Comparison of ENCODE assay signal across 14 cellular contexts in the genomic region with DNA sequence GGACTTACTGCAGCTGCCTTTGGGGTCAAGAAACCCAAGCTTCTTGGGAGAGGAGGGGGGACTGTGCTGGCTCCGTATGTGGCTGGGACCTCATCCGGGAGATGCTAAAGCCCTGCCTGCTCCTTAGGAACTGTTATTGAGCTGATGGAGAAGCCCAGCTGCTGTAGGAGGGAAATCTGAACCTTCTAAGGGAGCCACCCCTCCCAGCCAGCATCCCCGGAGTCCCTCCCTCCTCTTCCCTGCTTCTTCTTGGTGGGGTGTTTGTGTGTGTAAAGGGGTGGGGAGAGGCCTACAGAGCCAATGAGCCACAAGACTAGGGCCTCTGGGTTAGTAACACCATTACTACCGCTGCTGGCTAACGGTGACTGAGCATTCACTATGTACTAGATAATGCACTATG. TPM values are rescaled to one million over a fixed set of nuclear protein-coding genes. Genes with fewer than 3 reads are reported as not detected.
A peak's percentile ranks its signal among the peaks of the same experiment; 100 is the strongest.
DNase-seq lines count a peak whose midpoint lies in the region; ATAC-seq, FAIRE-seq and TF ChIP-seq lines count a peak whose summit lies in the region.
"Had no signal": no experiment of that assay in that cellular context is flagged by ENCODE, and none has a peak within 500 bp of the region (broad histone marks: within the 10 kb centered on the region; RNA-seq: fewer than 3 reads in every experiment).

No MANE protein-coding gene starts in this region.

- no peaks in the 10 kb centered on the region for H3K9me3 ChIP-seq in SJCRH30 (replicated peaks)
- H3K9me3 ChIP-seq in H1 (ENCODE audit: insufficient read depth in 2 of 2, low read depth in 1 of 2, low read length in 1 of 2): no peaks in the 10 kb centered on the region
- H3K9me3 ChIP-seq in subcutaneous abdominal adipose tissue (ENCODE audit: control insufficient read depth in 5 of 5, low read length in 5 of 5): no peaks in the 10 kb centered on the region
- H3K9me3 ChIP-seq: Peyer's patch had no signal

- intact Hi-C loops in activated CD8-positive, alpha-beta T cell treated with anti-CD3 and anti-CD28 coated beads for 36 hours (cut with micrococcal nuclease): no loop called here

- no peaks in the 10 kb centered on the region for H3K36me3 ChIP-seq in SJCRH30
- no peaks in the 10 kb centered on the region for H3K36me3 ChIP-seq in H1 (ENCODE audit: control insufficient read depth in 2 of 4, insufficient read depth in 4 of 4, low read length in 3 of 4)
- peaks cover 0 to 7% (median 0%) of the 10 kb centered on the region in 5 donors for H3K36me3 ChIP-seq in subcutaneous abdominal adipose tissue (ENCODE audit: control insufficient read depth in 5 of 5, insufficient read depth in 5 of 5, low read length in 5 of 5)
- H3K36me3 ChIP-seq: Peyer's patch had no signal

- H2BK15ac ChIP-seq in H1 (ENCODE audit: low read length): no peak overlapping the region

- H2AFZ ChIP-seq in H1 (ENCODE audit: low read length): no peak overlapping the region

- H3K27ac ChIP-seq in SJCRH30: no peak overlapping the region
- no peak overlapping the region for H3K27ac ChIP-seq in H1 (ENCODE audit: low read depth, low read length)
- peak overlapping the region; percentile 41 for H3K27ac ChIP-seq in subcutaneous abdominal adipose tissue (ENCODE audit: low read depth, low read length)
- H3K27ac ChIP-seq: Peyer's patch had no signal

- H3K27me3 ChIP-seq in SJCRH30 (no peaks in the 10 kb centered on the region), H1 (replicated peaks in 1 of 4; ENCODE audit: control insufficient read depth in 3 of 4, extremely low read depth in 1 of 4, insufficient read depth in 3 of 4, low read length in 3 of 4) (no peaks in the 10 kb centered on the region), subcutaneous abdominal adipose tissue (ENCODE audit: control insufficient read depth in 5 of 5, insufficient read depth in 4 of 5, low read length in 5 of 5) (no peaks in the 10 kb centered on the region)
- H3K27me3 ChIP-seq: Peyer's patch had no signal

- H3K23me2 ChIP-seq in H1 (ENCODE audit: low read depth, low read length): peaks cover 14% of the 10 kb centered on the region; the same call in 1 of the 2 replicates

- H2BK20ac ChIP-seq in H1 (ENCODE audit: low read length): no peak overlapping the region

- no peak overlapping the region for H3K14ac ChIP-seq in H1 (ENCODE audit: insufficient read length)

- peak; percentile 12 for DNase-seq in activated CD8-positive, alpha-beta T cell treated with anti-CD3 and anti-CD28 coated beads for 36 hours
- DNase-seq in activated CD8-positive, alpha-beta T cell treated with anti-CD3 and anti-CD28 coated beads, Interleukin-2, amount 10 ng/mL, durations not matched to agents 7 days and 5 days: no peak
- peak; percentile 65 to 84 for DNase-seq in SJCRH30
- DNase-seq in H1 (ENCODE audit: low read depth in 1 of 2, low spot score in 2 of 2): no peak
- DNase-seq in HEK293T (ENCODE audit: extremely low spot score): no peak
- no peak for DNase-seq in UCSD-AML1 (lab: John Stamatoyannopoulos, UW; ENCODE audit: unreplicated experiment)
- DNase-seq: GOT3, NCI-H187 had no signal

- H3K23ac ChIP-seq in H1 (ENCODE audit: insufficient read length): no peak overlapping the region

- H3K27ac Mint-ChIP-seq in activated CD8-positive, alpha-beta T cell treated with anti-CD3 and anti-CD28 coated beads for 36 hours: no peak overlapping the region
- H3K27ac Mint-ChIP-seq in activated CD8-positive, alpha-beta T cell treated with anti-CD3 and anti-CD28 coated beads, Interleukin-2, amount 10 ng/mL, durations not matched to agents 7 days and 5 days: no peak overlapping the region
- H3K27ac Mint-ChIP-seq: CD8-positive, alpha-beta T cell had no signal

- H3K9me3 Mint-ChIP-seq in activated CD8-positive, alpha-beta T cell treated with anti-CD3 and anti-CD28 coated beads for 36 hours: no peaks in the 10 kb centered on the region
- no peaks in the 10 kb centered on the region for H3K9me3 Mint-ChIP-seq in activated CD8-positive, alpha-beta T cell treated with anti-CD3 and anti-CD28 coated beads, Interleukin-2, amount 10 ng/mL, durations not matched to agents 7 days and 5 days (ENCODE audit: insufficient read depth)
- H3K9me3 Mint-ChIP-seq: CD8-positive, alpha-beta T cell had no signal

- FAIRE-seq in H1 (lab: Jason Lieb, UNC): no peak

- peak overlapping the region; percentile 4 for H4K91ac ChIP-seq in H1 (replicated peaks; ENCODE audit: insufficient read length, low read length)

- no peak for TF ChIP-seq RAD21 in H1 (IDR thresholded peaks at IDR 0.05 in 1 of 2, conservative IDR thresholded peaks at IDR 0.05 in 1 of 2; ENCODE audit: low read depth in 2 of 2, low read length in 2 of 2)

- peaks cover 0 to 13% of the 10 kb centered on the region in 2 experiments for H4K20me1 ChIP-seq in H1 (replicated peaks in 1 of 2; ENCODE audit: control insufficient read depth in 1 of 2, insufficient read depth in 2 of 2, low read length in 2 of 2)

- no peak for TF ChIP-seq POLR2A in H1 (IDR thresholded peaks at IDR 0.05; ENCODE audit: control extremely low read depth in 1 of 2, low read depth in 2 of 2, low read length in 2 of 2)

- no peak overlapping the region for H3K4me3 ChIP-seq in SJCRH30
- no peak overlapping the region for H3K4me3 ChIP-seq in H1 (ENCODE audit: extremely low read depth in 1 of 4, insufficient read depth in 2 of 4, low read depth in 3 of 4, low read length in 4 of 4)
- H3K4me3 ChIP-seq in subcutaneous abdominal adipose tissue (ENCODE audit: low read depth in 1 of 5, low read length in 5 of 5): peak overlapping the region in 1 of 5 donors; percentile 9
- H3K4me3 ChIP-seq: Peyer's patch had no signal

- TF ChIP-seq EP300 in H1 (IDR thresholded peaks at IDR 0.05; ENCODE audit: borderline replicate concordance in 1 of 2, low read depth in 2 of 2, low read length in 2 of 2): no peak

- no peak overlapping the region for H3K4me3 Mint-ChIP-seq in activated CD8-positive, alpha-beta T cell treated with anti-CD3 and anti-CD28 coated beads for 36 hours
- H3K4me3 Mint-ChIP-seq in activated CD8-positive, alpha-beta T cell treated with anti-CD3 and anti-CD28 coated beads, Interleukin-2, amount 10 ng/mL, durations not matched to agents 7 days and 5 days: no peak overlapping the region
- H3K4me3 Mint-ChIP-seq: CD8-positive, alpha-beta T cell had no signal

- no peak overlapping the region for H2BK5ac ChIP-seq in H1 (ENCODE audit: low read depth, low read length)

- H2BK120ac ChIP-seq in H1 (replicated peaks; ENCODE audit: low read depth, low read length): no peak overlapping the region

- H3K4me1 ChIP-seq in SJCRH30: peaks cover 15% of the 10 kb centered on the region; the same call in 1 of the 2 replicates
- H3K4me1 ChIP-seq in H1 (replicated peaks in 1 of 4; ENCODE audit: control insufficient read depth in 3 of 4, insufficient read depth in 4 of 4, low read length in 3 of 4): peaks cover 8 to 24% (median 13%) of the 10 kb centered on the region in 4 experiments
- peaks cover 13 to 91% (median 77%) of the 10 kb centered on the region in 5 donors for H3K4me1 ChIP-seq in subcutaneous abdominal adipose tissue (ENCODE audit: control insufficient read depth in 5 of 5, insufficient read depth in 5 of 5, low read length in 5 of 5)

- H3K79me2 ChIP-seq in H1 (ENCODE audit: control insufficient read depth in 1 of 2, insufficient read depth in 2 of 2, low read length in 2 of 2): no peaks in the 10 kb centered on the region

- H2BK12ac ChIP-seq in H1 (ENCODE audit: low read depth, low read length): no peak overlapping the region

- H3K4me1 Mint-ChIP-seq in activated CD8-positive, alpha-beta T cell treated with anti-CD3 and anti-CD28 coated beads for 36 hours (ENCODE audit: low read depth): peaks cover 53% of the 10 kb centered on the region
- H3K4me1 Mint-ChIP-seq in activated CD8-positive, alpha-beta T cell treated with anti-CD3 and anti-CD28 coated beads, Interleukin-2, amount 10 ng/mL, durations not matched to agents 7 days and 5 days (ENCODE audit: low read depth): peaks cover 62% of the 10 kb centered on the region

- H3K56ac ChIP-seq in H1 (replicated peaks; ENCODE audit: insufficient read length, low read depth, low read length): no peak overlapping the region

- H3K4ac ChIP-seq in H1 (replicated peaks; ENCODE audit: insufficient read length, low read depth, low read length): no peak overlapping the region

- no peak overlapping the region for H3K4me2 ChIP-seq in H1 (ENCODE audit: insufficient read depth in 1 of 2, low read depth in 2 of 2, low read length in 2 of 2)

- H4K5ac ChIP-seq in H1 (ENCODE audit: insufficient read length, low read depth, low read length): no peak overlapping the region

- H4K8ac ChIP-seq in H1 (ENCODE audit: extremely low read depth, insufficient read depth, low read length): no peak overlapping the region

- TF ChIP-seq CTCF in activated CD8-positive, alpha-beta T cell treated with anti-CD3 and anti-CD28 coated beads for 36 hours (IDR thresholded peaks at IDR 0.05): no peak
- no peak for TF ChIP-seq CTCF in H1 (IDR thresholded peaks at IDR 0.05; ENCODE audit: control extremely low read depth in 1 of 3, insufficient read depth in 1 of 3, low read depth in 1 of 3, low read length in 3 of 3)

- no peaks in the 10 kb centered on the region for H3K27me3 Mint-ChIP-seq in activated CD8-positive, alpha-beta T cell treated with anti-CD3 and anti-CD28 coated beads for 36 hours
- peaks cover 2% of the 10 kb centered on the region for H3K27me3 Mint-ChIP-seq in activated CD8-positive, alpha-beta T cell treated with anti-CD3 and anti-CD28 coated beads, Interleukin-2, amount 10 ng/mL, durations not matched to agents 7 days and 5 days (ENCODE audit: low read depth)

- 0 out of 2 replicates have a peak, but pooled peaks cover 2% of the 10 kb centered on the region for H3K79me1 ChIP-seq in H1 (ENCODE audit: low read depth, low read length)

- CTCF ChIA-PET in activated CD8-positive, alpha-beta T cell treated with anti-CD3 and anti-CD28 coated beads for 36 hours (lab: Charles Lee): interaction anchor here (0.6 to 9.6 kb wide), 29 partner anchors 8 to 302 kb away, joined by 3 to 125 read pairs (median 4); a partner anchor contains a TSS
- CTCF ChIA-PET in activated CD8-positive, alpha-beta T cell treated with anti-CD3 and anti-CD28 coated beads, Interleukin-2, amount 10 ng/mL, durations not matched to agents 7 days and 5 days (lab: Charles Lee): interaction anchor here (0.6 to 12.3 kb wide), 28 partner anchors 8 to 237 kb away, joined by 3 to 243 read pairs (median 4); a partner anchor contains a TSS
- CTCF ChIA-PET in H1 (lab: Charles Lee; ENCODE audit: partially characterized antibody): interaction anchor here (0.6 to 4.0 kb wide), 30 partner anchors 8 to 590 kb away, joined by 3 to 46 read pairs (median 4); a partner anchor contains a TSS
- CTCF ChIA-PET in HEK293T (lab: Yijun Ruan, JAX): interaction anchor here (0.5 to 3.2 kb wide), 9 partner anchors 17 to 1655 kb away, joined by 3 to 16 read pairs (median 3); a partner anchor contains a TSS

- no peak for ATAC-seq in activated CD8-positive, alpha-beta T cell treated with anti-CD3 and anti-CD28 coated beads for 36 hours
- no peak for ATAC-seq in activated CD8-positive, alpha-beta T cell treated with anti-CD3 and anti-CD28 coated beads, Interleukin-2, amount 10 ng/mL, durations not matched to agents 7 days and 5 days

- WGBS in H1 (ENCODE audit: extremely low coverage in 1 of 2, insufficient coverage in 1 of 2, insufficient read length in 1 of 2, insufficient replicate concordance in 2 of 2, low coverage in 1 of 2, low lambda C conversion rate in 2 of 2, missing lambda C conversion rate in 1 of 2), 2 experiments: 85% methylated on average over 5 of the region's 5 CpGs; no CpG with 5 or more reads in 1 of the 2 experiments

- H2AK5ac ChIP-seq in H1 (ENCODE audit: low read depth, low read length): no peak overlapping the region

- H3K18ac ChIP-seq in H1 (ENCODE audit: extremely low read depth, low read length): no peak overlapping the region

- no peaks in the 10 kb centered on the region for H3K36me3 Mint-ChIP-seq in activated CD8-positive, alpha-beta T cell treated with anti-CD3 and anti-CD28 coated beads for 36 hours (ENCODE audit: low read depth)
- no peaks in the 10 kb centered on the region for H3K36me3 Mint-ChIP-seq in activated CD8-positive, alpha-beta T cell treated with anti-CD3 and anti-CD28 coated beads, Interleukin-2, amount 10 ng/mL, durations not matched to agents 7 days and 5 days (ENCODE audit: low read depth)
- H3K36me3 Mint-ChIP-seq: CD8-positive, alpha-beta T cell had no signal

- H3K9ac ChIP-seq in H1 (replicated peaks in 1 of 4; ENCODE audit: extremely low read depth in 1 of 4, low read depth in 3 of 4, low read length in 3 of 4): no peak overlapping the region
- peak overlapping the region in 2 of 5 donors; percentile 22 to 54 for H3K9ac ChIP-seq in subcutaneous abdominal adipose tissue (ENCODE audit: low read length in 5 of 5)

- POLR2A ChIA-PET in activated CD8-positive, alpha-beta T cell treated with anti-CD3 and anti-CD28 coated beads for 36 hours (lab: Charles Lee): interaction anchor here (1.4 kb wide), 1 partner anchor 15 kb away, joined by 3 read pairs; no protein-coding TSS in a partner anchor
- POLR2A ChIA-PET in activated CD8-positive, alpha-beta T cell treated with anti-CD3 and anti-CD28 coated beads, Interleukin-2, amount 10 ng/mL, durations not matched to agents 7 days and 5 days (lab: Charles Lee): interaction anchor here (1.1 to 1.9 kb wide), 2 partner anchors 9 to 17 kb away, joined by 3 to 14 read pairs; a partner anchor contains a TSS
- POLR2A ChIA-PET in H1 (lab: Charles Lee; ENCODE audit: partially characterized antibody): interaction anchor here (1.0 to 9.8 kb wide), 2 partner anchors 11 to 18 kb away, joined by 3 to 100 read pairs; a partner anchor contains a TSS
- POLR2A ChIA-PET in HEK293T (lab: Yijun Ruan, JAX): interaction anchor here (2.7 kb wide), 1 partner anchor 17 kb away, joined by 11 read pairs; a partner anchor contains a TSS

RNA-seq across cellular contexts. Expression of a gene that starts 8.2 kb away (rescaled TPM):
- total RNA-seq in activated CD8-positive, alpha-beta T cell treated with anti-CD3 and anti-CD28 coated beads for 36 hours: 1 to 10 TPM; 2.4 to 3.1 TPM
- 1 to 10 TPM; 1.9 to 2.7 TPM for total RNA-seq in activated CD8-positive, alpha-beta T cell treated with anti-CD3 and anti-CD28 coated beads, Interleukin-2, amount 10 ng/mL, durations not matched to agents 7 days and 5 days
- total RNA-seq in SJCRH30 (2014; rRNA removed; shearing (Covaris generic)): 0.81 and 1.1 TPM in 2 replicates
- total RNA-seq in H1 (2021; fragmentation: NEBNext Ultra II Directional; extraction: Animal tissue kit (Norgen Biotek cat#: 25700)): 4.7 and 6.0 TPM in 2 replicates
- 2.7 and 3.5 TPM in 2 replicates for polyA plus RNA-seq in H1 (2011; rRNA removed)
- 3.2 TPM for polyA plus RNA-seq in H1 (2011; cell fraction: cytosol; rRNA removed)
- 15.8 TPM for polyA plus RNA-seq in H1 (2011; cell fraction: nucleus; rRNA removed)
- polyA plus RNA-seq in H1 (2012, experiment 1 of 2): 4.9 to 7.2 TPM (median 5.8 TPM) in 4 replicates
- polyA plus RNA-seq in H1 (2012, experiment 2 of 2): 2.4 TPM
- 3.4 TPM for polyA plus RNA-seq in H1 (2013, experiment 1 of 2)
- polyA plus RNA-seq in H1 (2013, experiment 2 of 2): 3.1 TPM
- 3.1 and 6.2 TPM in 2 replicates for polyA minus RNA-seq in H1 (2011; rRNA and poly(A)+ RNA removed)
- 1.8 TPM for polyA minus RNA-seq in H1 (2011; cell fraction: cytosol; rRNA and poly(A)+ RNA removed)
- 2.9 TPM for polyA minus RNA-seq in H1 (2011; cell fraction: nucleus; rRNA and poly(A)+ RNA removed)

RNA-seq across cellular contexts. Expression of a gene that starts 17.2 kb away (rescaled TPM):
- total RNA-seq in activated CD8-positive, alpha-beta T cell treated with anti-CD3 and anti-CD28 coated beads for 36 hours: 100 to 1,000 TPM; 125 to 130 TPM
- total RNA-seq in activated CD8-positive, alpha-beta T cell treated with anti-CD3 and anti-CD28 coated beads, Interleukin-2, amount 10 ng/mL, durations not matched to agents 7 days and 5 days: 100 to 1,000 TPM; 122 to 129 TPM
- 110 and 132 TPM in 2 replicates for total RNA-seq in SJCRH30 (2014; rRNA removed; shearing (Covaris generic))
- 104 and 107 TPM in 2 replicates for total RNA-seq in H1 (2021; fragmentation: NEBNext Ultra II Directional; extraction: Animal tissue kit (Norgen Biotek cat#: 25700))
- polyA plus RNA-seq in H1 (2011; rRNA removed): 18.5 and 31.2 TPM in 2 replicates
- 52.9 TPM for polyA plus RNA-seq in H1 (2011; cell fraction: cytosol; rRNA removed)
- polyA plus RNA-seq in H1 (2011; cell fraction: nucleus; rRNA removed): 24.2 TPM
- 61.6 to 114 TPM (median 70.9 TPM) in 4 replicates for polyA plus RNA-seq in H1 (2012, experiment 1 of 2)
- 5.0 TPM for polyA plus RNA-seq in H1 (2012, experiment 2 of 2)
- polyA plus RNA-seq in H1 (2013, experiment 1 of 2): 47.3 TPM
- polyA plus RNA-seq in H1 (2013, experiment 2 of 2): 43.2 TPM
- 74.1 and 83.4 TPM in 2 replicates for polyA minus RNA-seq in H1 (2011; rRNA and poly(A)+ RNA removed)
- polyA minus RNA-seq in H1 (2011; cell fraction: cytosol; rRNA and poly(A)+ RNA removed): 56.7 TPM
- polyA minus RNA-seq in H1 (2011; cell fraction: nucleus; rRNA and poly(A)+ RNA removed): 59.1 TPM

RNA-seq across cellular contexts. Expression of a gene that starts 52.2 kb away (rescaled TPM):
- 100 to 1,000 TPM; 235 to 264 TPM for total RNA-seq in activated CD8-positive, alpha-beta T cell treated with anti-CD3 and anti-CD28 coated beads for 36 hours
- 10 to 100 TPM; 49.7 to 58.3 TPM for total RNA-seq in activated CD8-positive, alpha-beta T cell treated with anti-CD3 and anti-CD28 coated beads, Interleukin-2, amount 10 ng/mL, durations not matched to agents 7 days and 5 days
- total RNA-seq in SJCRH30 (2014; rRNA removed; shearing (Covaris generic)): 238 and 287 TPM in 2 replicates
- total RNA-seq in H1 (2021; fragmentation: NEBNext Ultra II Directional; extraction: Animal tissue kit (Norgen Biotek cat#: 25700)): 175 and 177 TPM in 2 replicates
- 127 and 218 TPM in 2 replicates for polyA plus RNA-seq in H1 (2011; rRNA removed)
- 212 TPM for polyA plus RNA-seq in H1 (2011; cell fraction: cytosol; rRNA removed)
- polyA plus RNA-seq in H1 (2011; cell fraction: nucleus; rRNA removed): 161 TPM
- 128 to 179 TPM (median 167 TPM) in 4 replicates for polyA plus RNA-seq in H1 (2012, experiment 1 of 2)
- polyA plus RNA-seq in H1 (2012, experiment 2 of 2): 207 TPM
- polyA plus RNA-seq in H1 (2013, experiment 1 of 2): 148 TPM
- polyA plus RNA-seq in H1 (2013, experiment 2 of 2): 152 TPM
- polyA minus RNA-seq in H1 (2011; rRNA and poly(A)+ RNA removed): 65.5 and 89.5 TPM in 2 replicates
- polyA minus RNA-seq in H1 (2011; cell fraction: cytosol; rRNA and poly(A)+ RNA removed): 40.7 TPM
- 29.7 TPM for polyA minus RNA-seq in H1 (2011; cell fraction: nucleus; rRNA and poly(A)+ RNA removed)

RNA-seq across cellular contexts. Expression of a gene that starts 59.5 kb away (rescaled TPM):
- under 1 TPM in 1 of 2 experiments, not detected in 1; 0.38 TPM for total RNA-seq in activated CD8-positive, alpha-beta T cell treated with anti-CD3 and anti-CD28 coated beads for 36 hours
- total RNA-seq in activated CD8-positive, alpha-beta T cell treated with anti-CD3 and anti-CD28 coated beads, Interleukin-2, amount 10 ng/mL, durations not matched to agents 7 days and 5 days: not detected
- total RNA-seq in SJCRH30 (2014; rRNA removed; shearing (Covaris generic)): 115 and 123 TPM in 2 replicates
- total RNA-seq in H1 (2021; fragmentation: NEBNext Ultra II Directional; extraction: Animal tissue kit (Norgen Biotek cat#: 25700)): 3.9 and 4.1 TPM in 2 replicates
- 1.1 and 1.7 TPM in 2 replicates for polyA plus RNA-seq in H1 (2011; rRNA removed)
- 1.5 TPM for polyA plus RNA-seq in H1 (2011; cell fraction: cytosol; rRNA removed)
- 2.1 TPM for polyA plus RNA-seq in H1 (2011; cell fraction: nucleus; rRNA removed)
- 1.0 to 2.0 TPM (median 1.2 TPM) in 4 replicates for polyA plus RNA-seq in H1 (2012, experiment 1 of 2)
- 0.62 TPM for polyA plus RNA-seq in H1 (2012, experiment 2 of 2)
- 2.9 TPM for polyA plus RNA-seq in H1 (2013, experiment 1 of 2)
- 3.8 TPM for polyA plus RNA-seq in H1 (2013, experiment 2 of 2)
- polyA minus RNA-seq in H1 (2011; rRNA and poly(A)+ RNA removed): 0.98 and 1.4 TPM in 2 replicates
- polyA minus RNA-seq in H1 (2011; cell fraction: cytosol; rRNA and poly(A)+ RNA removed): not detected
- 1.4 TPM for polyA minus RNA-seq in H1 (2011; cell fraction: nucleus; rRNA and poly(A)+ RNA removed)
- total RNA-seq: CD8-positive, alpha-beta T cell; Daoy; HepG2; Peyer's patch; Right ventricle myocardium superior had no signal
- polyA plus RNA-seq: HepG2 had no signal

Comparison
In these comparisons a context has a peak if more than half of its experiments do, and no peak if none do; other contexts are left out.
1. DNase-seq: peak in activated CD8-positive, alpha-beta T cell treated with anti-CD3 and anti-CD28 coated beads for 36 hours (single experiment) and SJCRH30 (2 of 2); none in activated CD8-positive, alpha-beta T cell treated with anti-CD3 and anti-CD28 coated beads, Interleukin-2, amount 10 ng/mL, durations not matched to agents 7 days and 5 days (single experiment), H1 (0 of 2), HEK293T (single experiment) and UCSD-AML1 (single experiment).